Comparison of ENCODE assay signal across 20 cellular contexts in the genomic region with DNA sequence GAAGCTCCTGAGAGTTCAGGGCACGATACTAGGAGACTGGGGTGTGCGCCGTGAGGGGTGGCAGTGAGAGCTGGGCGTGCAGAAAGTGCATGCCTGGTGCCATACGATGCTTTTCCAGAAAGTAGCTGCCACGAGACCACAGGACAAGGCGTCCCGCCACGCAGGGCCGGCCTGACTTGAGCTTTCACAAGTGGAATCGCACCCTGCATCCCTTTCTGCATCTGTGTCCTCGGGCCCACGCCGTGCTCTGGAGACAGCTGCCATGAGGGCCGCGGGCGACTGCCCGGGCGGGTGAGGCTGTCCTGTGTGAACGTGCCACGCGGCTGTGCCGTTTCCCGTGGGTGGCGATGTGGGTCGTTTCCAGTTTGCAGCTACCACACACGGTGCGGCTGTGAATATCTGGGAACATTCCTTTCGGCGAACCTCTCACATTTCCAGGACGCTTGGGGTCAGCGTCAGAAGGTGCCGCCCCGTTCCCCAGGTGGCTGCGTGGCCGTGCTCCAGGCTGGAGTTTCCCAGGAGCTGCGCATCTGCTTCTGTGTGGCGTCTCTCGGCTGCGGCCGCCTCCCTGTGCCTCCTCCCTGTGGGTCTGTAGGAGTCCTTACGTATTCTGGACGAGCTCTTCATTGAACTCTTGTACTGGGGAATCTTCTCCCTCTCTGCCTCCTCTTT. TPM values are rescaled to one million over a fixed set of nuclear protein-coding genes. Genes with fewer than 3 reads are reported as not detected.
"Had no signal": no experiment of that assay in that cellular context is flagged by ENCODE, and none has a peak within 500 bp of the region (broad histone marks: within the 10 kb centered on the region; RNA-seq: fewer than 3 reads in every experiment).

No MANE protein-coding gene starts in this region.

- DNase-seq: activated CD4-positive, alpha-beta T cell treated with anti-CD3 and anti-CD28 coated beads, Interleukin-2, amount 10 ng/mL, durations not matched to agents 7 days and 5 days; activated CD4-positive, CD25-positive, alpha-beta regulatory T cell; activated CD8-positive, alpha-beta memory T cell treated with anti-CD3 and anti-CD28 coated beads for 24 hours; activated naive CD4-positive, alpha-beta T cell treated with anti-CD3 and anti-CD28 coated beads, Interleukin-2, amount 50 U/mL, for 16 hours; amniotic stem cell; cerebellar nuclear complex; effector memory CD8-positive, alpha-beta T cell; erythroblast; immature natural killer cell; mesenchymal stem cell; stimulated activated CD4-positive, alpha-beta T cell treated with anti-CD3 and anti-CD28 coated beads, Interleukin-15, amount 100 ng/mL, for 24 hours; stimulated activated CD4-positive, alpha-beta T cell treated with anti-CD3 and anti-CD28 coated beads, Interleukin-4, amount 100 ng/mL, for 24 hours; thyroid gland had no signal

- H3K27ac ChIP-seq: left lung, thyroid gland, uterus had no signal

- H3K27me3 ChIP-seq: thyroid gland, uterus had no signal

- ATAC-seq: activated T-helper 17 cell treated with anti-CD3 and anti-CD28 coated beads, Interleukin-2, amount 50 U/mL, for 72 hours; effector memory CD8-positive, alpha-beta T cell; natural killer cell treated with Interleukin-12 subunit alpha and Interleukin-12 subunit beta and Interleukin-15 and Interleukin-18, amount 100 ng/mL, for 72 hours had no signal

- H3K4me3 ChIP-seq: left lung, thyroid gland, uterus had no signal

- H3K36me3 ChIP-seq: left lung, thyroid gland, uterus had no signal

- H3K4me1 ChIP-seq: left lung, thyroid gland, uterus had no signal

- H3K9me3 ChIP-seq: left lung, thyroid gland, uterus had no signal

RNA-seq across cellular contexts. Expression of gene PERM1, which starts 1.0 kb away (rescaled TPM):
- total RNA-seq: activated CD4-positive, alpha-beta T cell treated with anti-CD3 and anti-CD28 coated beads, Interleukin-2, amount 10 ng/mL, durations not matched to agents 7 days and 5 days; activated T-helper 17 cell treated with anti-CD3 and anti-CD28 coated beads, Interleukin-2, amount 50 U/mL, for 72 hours; glomerular endothelial cell; left lung; natural killer cell treated with Interleukin-12 subunit alpha and Interleukin-12 subunit beta and Interleukin-15 and Interleukin-18, amount 100 ng/mL, for 72 hours; osteocyte; T-helper 2 cell treated with Interferon-gamma antibody and Interleukin-4, amounts not matched to agents 100 ng/mL and 5 ng/mL, for 36 hours had no signal
- polyA plus RNA-seq: immature natural killer cell had no signal

RNA-seq across cellular contexts. Expression of gene HES4, which starts 17.0 kb away (rescaled TPM):
- total RNA-seq: natural killer cell treated with Interleukin-12 subunit alpha and Interleukin-12 subunit beta and Interleukin-15 and Interleukin-18, amount 100 ng/mL, for 72 hours had no signal
